Comparison of ENCODE assay signal across 12 cellular contexts in the genomic region with DNA sequence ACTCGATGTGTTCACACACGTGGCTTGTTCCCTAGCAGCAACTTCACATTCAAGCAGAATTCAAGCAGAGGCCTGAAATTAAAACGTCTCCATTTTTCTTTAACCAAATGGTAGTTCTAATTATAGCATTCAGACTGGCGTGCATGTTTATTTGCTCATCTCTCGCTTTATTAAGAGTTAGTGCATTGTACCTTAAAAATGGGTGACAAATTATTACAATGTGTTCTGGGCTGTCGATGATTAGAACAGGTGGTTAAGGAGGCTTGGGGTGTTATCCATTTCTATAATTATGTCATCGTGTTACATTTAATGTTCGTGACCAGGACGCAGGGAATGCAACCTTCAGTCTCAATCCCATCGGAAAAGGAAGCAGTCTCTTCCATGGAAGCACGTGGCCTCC. TPM values are rescaled to one million over a fixed set of nuclear protein-coding genes. Genes with fewer than 3 reads are reported as not detected.
DNase-seq lines count a peak whose midpoint lies in the region; ATAC-seq, FAIRE-seq and TF ChIP-seq lines count a peak whose summit lies in the region.
"Had no signal": no experiment of that assay in that cellular context is flagged by ENCODE, and none has a peak within 500 bp of the region (broad histone marks: within the 10 kb centered on the region; RNA-seq: fewer than 3 reads in every experiment).

No MANE protein-coding gene starts in this region.

- no peak overlapping the region for H3K4me3 ChIP-seq in HepG2 (replicated peaks in 1 of 3; ENCODE audit: insufficient read depth in 1 of 3, low read depth in 2 of 3, low read length in 3 of 3)
- H3K4me3 ChIP-seq in right lobe of liver, result no peak overlapping the region
- no peak overlapping the region for H3K4me3 ChIP-seq in body of pancreas

- no peak overlapping the region for H2AFZ ChIP-seq in HepG2 (ENCODE audit: low read length)

- DNase-seq in HepG2 (ENCODE audit: low spot score) (no peak), right lobe of liver (no peak), NCI-H2171 (lab: John Stamatoyannopoulos, UW) (peak; percentile 7), body of pancreas (no peak), AG20443 (ENCODE audit: low spot score) (no peak), midbrain (lab: John Stamatoyannopoulos, UW) (no peak)
- DNase-seq: AML-193, Caco-2, NCI-H510A, SHP77 treated with DMSO at 0.1 percent for 48 hours had no signal

- no peak overlapping the region for H3K4me2 ChIP-seq in HepG2 (ENCODE audit: low read depth, low read length)
- H3K4me2 ChIP-seq: KMS-11 had no signal

- POLR2A ChIA-PET in HepG2 (lab: Yijun Ruan, JAX), result no interaction called here

- H4K20me1 ChIP-seq in HepG2 (ENCODE audit: insufficient read depth, low read length), result no peaks in the 10 kb centered on the region

- TF ChIP-seq CTCF in HepG2 (CRISPR knock-in tag; IDR thresholded peaks at IDR 0.05) (no peak), right lobe of liver (IDR thresholded peaks at IDR 0.05) (no peak), body of pancreas (IDR thresholded peaks at IDR 0.05) (no peak)

- H3K27ac ChIP-seq in HepG2 (ENCODE audit: extremely low read length, insufficient read depth, low read length) (no peak overlapping the region), right lobe of liver (no peak overlapping the region), body of pancreas (no peak overlapping the region)
- H3K27ac ChIP-seq: KMS-11 had no signal

- intact Hi-C loops in HepG2 (cut with micrococcal nuclease; ENCODE audit: unreplicated experiment), result no loop called here
- intact Hi-C loops in right lobe of liver (cut with DNase I), result no loop called here
- intact Hi-C loops in body of pancreas (cut with DNase I), result loop anchor here (10.0 kb wide), 1 partner anchor 133 kb away; no protein-coding TSS in a partner anchor

- TF ChIP-seq EP300 in HepG2 (IDR thresholded peaks at IDR 0.05; ENCODE audit: low read depth in 2 of 2, low read length in 2 of 2), result no peak
- no peak for TF ChIP-seq EP300 in HepG2 (CRISPR knock-in tag; IDR thresholded peaks at IDR 0.05; ENCODE audit: borderline replicate concordance)

- H3K4me1 ChIP-seq in HepG2 (ENCODE audit: insufficient read depth, low read length), result no peaks in the 10 kb centered on the region
- no peaks in the 10 kb centered on the region for H3K4me1 ChIP-seq in right lobe of liver
- no peaks in the 10 kb centered on the region for H3K4me1 ChIP-seq in body of pancreas
- H3K4me1 ChIP-seq: Caco-2 had no signal

- BruUV-seq in HepG2 (replicated peaks; lab: Mats Ljungman, UMichigan), result no TSS peak

- peaks cover 5 to 44% of the 10 kb centered on the region in 2 experiments; a peak in 4 of 5 replicates for H3K27me3 ChIP-seq in HepG2 (ENCODE audit: control insufficient read depth in 1 of 2, insufficient read depth in 2 of 2, low read length in 2 of 2)
- H3K27me3 ChIP-seq in right lobe of liver, result no peaks in the 10 kb centered on the region
- no peaks in the 10 kb centered on the region for H3K27me3 ChIP-seq in body of pancreas

- H3K9ac ChIP-seq in HepG2 (ENCODE audit: insufficient read depth, low read depth, low read length), result no peak overlapping the region
- H3K9ac ChIP-seq: KMS-11 had no signal

- ATAC-seq in HepG2 (no peak), right lobe of liver (no peak), body of pancreas (peak; percentile 35), GM21576 (IDR thresholded peaks at IDR 0.05; ENCODE audit: unreplicated experiment) (no peak)

- TF ChIP-seq POLR2A in HepG2 (IDR thresholded peaks at IDR 0.05; ENCODE audit: insufficient read depth in 1 of 2, low read depth in 2 of 2, low read length in 2 of 2) (no peak), right lobe of liver (IDR thresholded peaks at IDR 0.05) (no peak), body of pancreas (IDR thresholded peaks at IDR 0.05) (no peak)

- no peaks in the 10 kb centered on the region for H3K79me2 ChIP-seq in HepG2 (ENCODE audit: insufficient read depth, low read length)

- FAIRE-seq in HepG2 (lab: Jason Lieb, UNC), result no peak

- in situ Hi-C loops in HepG2 (cut with HindIII; ENCODE audit: extremely low pct_ligation_motif_present, low pct_unique_long_range_greater_than_20kb), result no loop called here

- no peak for TF ChIP-seq RAD21 in HepG2 (CRISPR knock-in tag; IDR thresholded peaks at IDR 0.05)

- CTCF ChIA-PET in HepG2 (lab: Yijun Ruan, JAX; ENCODE audit: low intra/inter-chr PET ratio, low total read pairs), result no interaction called here

- no peaks in the 10 kb centered on the region for H3K36me3 ChIP-seq in HepG2 (replicated peaks in 1 of 2; ENCODE audit: control insufficient read depth in 1 of 2, insufficient read depth in 2 of 2, low read length in 2 of 2)
- H3K36me3 ChIP-seq in right lobe of liver, result no peaks in the 10 kb centered on the region
- H3K36me3 ChIP-seq in body of pancreas (replicated peaks in 1 of 2; ENCODE audit: insufficient read depth in 1 of 2, low read depth in 2 of 2), result no peaks in the 10 kb centered on the region

- 20% methylated on average over 11 of the region's 11 CpGs for WGBS in HepG2 (ENCODE audit: low lambda C conversion rate)
- 68% methylated on average over 11 of the region's 11 CpGs for WGBS in right lobe of liver (ENCODE audit: insufficient coverage, low coverage, low lambda C conversion rate, missing lambda C conversion rate)
- 76 to 84% methylated on average over 11 of the region's 11 CpGs for WGBS in body of pancreas, 2 donors

- H3K9me3 ChIP-seq in HepG2 (ENCODE audit: low read length), result no peaks in the 10 kb centered on the region
- H3K9me3 ChIP-seq in right lobe of liver, result no peaks in the 10 kb centered on the region
- H3K9me3 ChIP-seq in body of pancreas, result no peaks in the 10 kb centered on the region
- H3K9me3 ChIP-seq: Caco-2 had no signal

TF ChIP-seq in HepG2, 621 proteins besides CTCF, POLR2A, EP300 and RAD21 (continues in another document):
- TF ChIP-seq ATF7 (IDR thresholded peaks at IDR 0.05), result 0 out of 2 replicates have a peak, but pooled peaks have one; percentile 9
- no peak for TF ChIP-seq ATF7 (CRISPR knock-in tag; IDR thresholded peaks at IDR 0.05)
- TF ChIP-seq ZNF550 (CRISPR knock-in tag; IDR thresholded peaks at IDR 0.05; ENCODE audit: borderline replicate concordance), result no peak
- TF ChIP-seq, protein P1, sequence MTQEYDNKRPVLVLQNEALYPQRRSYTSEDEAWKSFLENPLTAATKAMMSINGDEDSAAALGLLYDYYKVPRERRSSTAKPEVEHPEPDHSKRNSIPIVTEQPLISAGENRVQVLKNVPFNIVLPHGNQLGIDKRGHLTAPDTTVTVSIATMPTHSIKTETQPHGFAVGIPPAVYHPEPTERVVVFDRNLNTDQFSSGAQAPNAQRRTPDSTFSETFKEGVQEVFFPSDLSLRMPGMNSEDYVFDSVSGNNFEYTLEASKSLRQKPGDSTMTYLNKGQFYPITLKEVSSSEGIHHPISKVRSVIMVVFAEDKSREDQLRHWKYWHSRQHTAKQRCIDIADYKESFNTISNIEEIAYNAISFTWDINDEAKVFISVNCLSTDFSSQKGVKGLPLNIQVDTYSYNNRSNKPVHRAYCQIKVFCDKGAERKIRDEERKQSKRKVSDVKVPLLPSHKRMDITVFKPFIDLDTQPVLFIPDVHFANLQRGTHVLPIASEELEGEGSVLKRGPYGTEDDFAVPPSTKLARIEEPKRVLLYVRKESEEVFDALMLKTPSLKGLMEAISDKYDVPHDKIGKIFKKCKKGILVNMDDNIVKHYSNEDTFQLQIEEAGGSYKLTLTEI (CRISPR knock-in tag; conservative IDR thresholded peaks at IDR 0.05), result no peak
- TF ChIP-seq MTA3 (CRISPR knock-in tag; IDR thresholded peaks at IDR 0.05), result no peak
- TF ChIP-seq SMC3 (IDR thresholded peaks at IDR 0.05; ENCODE audit: low read length), result no peak
- no peak for TF ChIP-seq ZFP37 (CRISPR knock-in tag; IDR thresholded peaks at IDR 0.05; ENCODE audit: borderline replicate concordance)
- no peak for TF ChIP-seq ZSCAN31 (CRISPR knock-in tag; IDR thresholded peaks at IDR 0.05; ENCODE audit: low read depth)

RNA-seq across cellular contexts. Expression of a gene that starts 57.3 kb away (rescaled TPM):
- total RNA-seq in HepG2 (2016; rRNA removed; fragmentation: Illumina TruSeq; extraction: Trizol) (1.5 and 2.2 TPM in 2 replicates), right lobe of liver (10 to 100 TPM in 2 of 6 experiments, 1 to 10 TPM in 4; 4.9 to 16.1 (median 8.8) TPM), body of pancreas (10 to 100 TPM; 28.0 to 38.2 TPM)
- total RNA-seq in HepG2 (2016; cell fraction: cytosol; rRNA removed; fragmentation: Illumina TruSeq; extraction: Trizol; ENCODE audit: low read depth), result 0.71 and 1.4 TPM in 2 replicates
- total RNA-seq in HepG2 (2016; cell fraction: insoluble cytoplasmic fraction; rRNA removed; fragmentation: Illumina TruSeq; extraction: Trizol), result 1.8 TPM in 2 replicates
- total RNA-seq in HepG2 (2016; cell fraction: membrane; rRNA removed; fragmentation: Illumina TruSeq; extraction: Trizol), result 2.2 and 2.8 TPM in 2 replicates
- total RNA-seq in HepG2 (2016; cell fraction: nucleus; rRNA removed; fragmentation: Illumina TruSeq; extraction: Trizol), result 1.3 and 2.1 TPM in 2 replicates
- polyA plus RNA-seq in HepG2 (2011; rRNA removed), result 3.7 and 5.0 TPM in 2 replicates
- 3.7 and 4.6 TPM in 2 replicates for polyA plus RNA-seq in HepG2 (2011; cell fraction: cytosol; rRNA removed)
- polyA plus RNA-seq in HepG2 (2011; cell fraction: nucleus; rRNA removed), result 1.2 and 1.6 TPM in 2 replicates
- 2.1 and 2.2 TPM in 2 replicates for polyA plus RNA-seq in HepG2 (2012)
- 1.4 and 2.5 TPM in 2 replicates for polyA plus RNA-seq in HepG2 (2016; cell fraction: cytosol; fragmentation: Illumina TruSeq; extraction: Trizol; ENCODE audit: low read depth)
- polyA plus RNA-seq in HepG2 (2016; cell fraction: insoluble cytoplasmic fraction; fragmentation: Illumina TruSeq; extraction: Trizol; ENCODE audit: low read depth), result 1.7 TPM in 2 replicates
- polyA plus RNA-seq in HepG2 (2016; cell fraction: membrane; fragmentation: Illumina TruSeq; extraction: Trizol; ENCODE audit: low read depth), result 2.2 and 2.4 TPM in 2 replicates
- polyA plus RNA-seq in HepG2 (2016; cell fraction: nucleus; fragmentation: Illumina TruSeq; extraction: Trizol; ENCODE audit: insufficient read depth, low read depth), result 1.5 and 3.4 TPM in 2 replicates
- polyA minus RNA-seq in HepG2 (2011; rRNA and poly(A)+ RNA removed; ENCODE audit: low replicate concordance), result 11.8 and 11.9 TPM in 2 replicates
- polyA minus RNA-seq in HepG2 (2011; cell fraction: cytosol; rRNA and poly(A)+ RNA removed), result 1.6 and 1.7 TPM in 2 replicates
- 0.90 and 2.4 TPM in 2 replicates for polyA minus RNA-seq in HepG2 (2011; cell fraction: nucleus; rRNA and poly(A)+ RNA removed)
